Comparison of ENCODE assay signal across 9 cellular contexts in genomic region chr11:55054723-55055122, GRCh38.
"Had no signal": no experiment of that assay in that cellular context is flagged by ENCODE, and none has a peak within 500 bp of the region (broad histone marks: within the 10 kb centered on the region; RNA-seq: fewer than 3 reads in every experiment).

No MANE protein-coding gene starts in this region.

- H3K36me3 ChIP-seq: HAP-1 had no signal

- H3K27ac ChIP-seq: GM23248, HL-60 had no signal

- H3K4me1 ChIP-seq: HAP-1 had no signal

- H3K4me3 ChIP-seq: GM23248, HAP-1 had no signal

- ATAC-seq: HCT116 had no signal

- H3K4me3 Mint-ChIP-seq: HFFc6, IgD-negative memory B cell had no signal

- H3K27ac Mint-ChIP-seq: HFFc6, IgD-negative memory B cell had no signal

- H3K9ac ChIP-seq: GM23248 had no signal

- H3K4me1 Mint-ChIP-seq: IgD-negative memory B cell had no signal

- H2AFZ ChIP-seq: GM23248 had no signal

- H3K27me3 Mint-ChIP-seq: IgD-negative memory B cell had no signal

- H3K36me3 Mint-ChIP-seq: IgD-negative memory B cell had no signal

- DNase-seq: GM23248, GOT3, H7, HFFc6, KG1 had no signal
